ENCODE assay signal across 1 cellular context in the genomic region with DNA sequence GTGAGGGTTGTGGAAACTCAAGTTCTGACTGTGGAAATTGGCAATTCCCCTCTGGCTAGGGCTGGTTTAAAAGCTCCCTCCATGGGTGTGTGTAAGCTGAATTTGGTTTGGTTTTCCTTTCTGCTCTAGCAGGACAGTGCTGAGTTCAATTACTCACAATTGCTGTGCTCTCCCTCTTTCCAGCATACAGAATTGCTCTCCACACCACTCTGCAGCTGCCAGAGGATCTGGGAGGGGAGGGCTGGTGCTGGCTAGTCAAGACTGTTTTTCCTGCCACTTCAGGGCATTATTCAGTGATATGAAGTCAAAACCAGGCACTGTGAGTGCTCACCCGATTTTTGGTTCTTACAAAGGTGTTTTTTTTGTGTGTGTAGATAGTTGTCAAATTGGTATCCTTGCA.
TF ChIP-seq lines count a peak whose summit lies in the region.

No MANE protein-coding gene starts in this region.

TF ChIP-seq in SK-N-SH, 30 proteins besides CTCF, POLR2A, EP300 and RAD21 (continued from another document):
- TF ChIP-seq, protein P1, sequence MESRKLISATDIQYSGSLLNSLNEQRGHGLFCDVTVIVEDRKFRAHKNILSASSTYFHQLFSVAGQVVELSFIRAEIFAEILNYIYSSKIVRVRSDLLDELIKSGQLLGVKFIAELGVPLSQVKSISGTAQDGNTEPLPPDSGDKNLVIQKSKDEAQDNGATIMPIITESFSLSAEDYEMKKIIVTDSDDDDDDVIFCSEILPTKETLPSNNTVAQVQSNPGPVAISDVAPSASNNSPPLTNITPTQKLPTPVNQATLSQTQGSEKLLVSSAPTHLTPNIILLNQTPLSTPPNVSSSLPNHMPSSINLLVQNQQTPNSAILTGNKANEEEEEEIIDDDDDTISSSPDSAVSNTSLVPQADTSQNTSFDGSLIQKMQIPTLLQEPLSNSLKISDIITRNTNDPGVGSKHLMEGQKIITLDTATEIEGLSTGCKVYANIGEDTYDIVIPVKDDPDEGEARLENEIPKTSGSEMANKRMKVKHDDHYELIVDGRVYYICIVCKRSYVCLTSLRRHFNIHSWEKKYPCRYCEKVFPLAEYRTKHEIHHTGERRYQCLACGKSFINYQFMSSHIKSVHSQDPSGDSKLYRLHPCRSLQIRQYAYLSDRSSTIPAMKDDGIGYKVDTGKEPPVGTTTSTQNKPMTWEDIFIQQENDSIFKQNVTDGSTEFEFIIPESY (IDR thresholded peaks at IDR 0.05; ENCODE audit: borderline replicate concordance, low read depth): no peak
- TF ChIP-seq POLR2AphosphoS5 (IDR thresholded peaks at IDR 0.05; ENCODE audit: low read depth, low read length) (no peak), RCOR1 (IDR thresholded peaks at IDR 0.05; ENCODE audit: low read length) (no peak), GATA2 (CRISPR knock-in tag; IDR thresholded peaks at IDR 0.05) (no peak), JUND (IDR thresholded peaks at IDR 0.05) (no peak), EZH2phosphoT487 (IDR thresholded peaks at IDR 0.05; ENCODE audit: borderline replicate concordance, low read depth) (no peak), FOSL2 (IDR thresholded peaks at IDR 0.05; ENCODE audit: borderline replicate concordance, low read depth) (no peak), ELF1 (IDR thresholded peaks at IDR 0.05) (no peak), TAF1 (IDR thresholded peaks at IDR 0.05; ENCODE audit: borderline replicate concordance, low read depth, low read length) (no peak), CHD2 (IDR thresholded peaks at IDR 0.05; ENCODE audit: low read length, partially characterized antibody) (no peak), NFIC (IDR thresholded peaks at IDR 0.05; ENCODE audit: borderline replicate concordance) (no peak), YY1 (IDR thresholded peaks at IDR 0.05; ENCODE audit: low read depth) (no peak), RFX5 (IDR thresholded peaks at IDR 0.05; ENCODE audit: low read length) (no peak), TEAD4 (IDR thresholded peaks at IDR 0.05; ENCODE audit: borderline replicate concordance, insufficient read depth) (no peak), RXRA (IDR thresholded peaks at IDR 0.05; ENCODE audit: borderline replicate concordance, low read depth) (no peak)
- TF ChIP-seq, protein P2, sequence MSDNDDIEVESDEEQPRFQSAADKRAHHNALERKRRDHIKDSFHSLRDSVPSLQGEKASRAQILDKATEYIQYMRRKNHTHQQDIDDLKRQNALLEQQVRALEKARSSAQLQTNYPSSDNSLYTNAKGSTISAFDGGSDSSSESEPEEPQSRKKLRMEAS (IDR thresholded peaks at IDR 0.05; ENCODE audit: low read depth): no peak
